In genomic region chr6:17405181-17405943, GRCh38 we compare ENCODE assay signal across 9 cellular contexts. TPM values are rescaled to one million over a fixed set of nuclear protein-coding genes. Genes with fewer than 3 reads are reported as not detected.
DNase-seq lines count a peak whose midpoint lies in the region; ATAC-seq, FAIRE-seq and TF ChIP-seq lines count a peak whose summit lies in the region.
"Not testable (repeated sequence)": the region's sequence is repeated elsewhere in the genome, so short reads cannot be mapped to it uniquely, and the experiment has no call there.
"Had no signal": no experiment of that assay in that cellular context is flagged by ENCODE, and none has a peak within 500 bp of the region (broad histone marks: within the 10 kb centered on the region; RNA-seq: fewer than 3 reads in every experiment).

No MANE protein-coding gene starts in this region.

- FAIRE-seq in GM12878 (lab: Jason Lieb, UNC): not testable (repeated sequence)

- DNase-seq in GM12878 (ENCODE audit: low read depth, low spot score): peak; percentile 11
- not testable (repeated sequence) for DNase-seq in hepatocyte (ENCODE audit: low spot score); mesendoderm

- H3K79me1 ChIP-seq in mesendoderm (ENCODE audit: low read length): not testable (repeated sequence)

- not testable (repeated sequence) for H3K4me2 ChIP-seq in GM12878 (ENCODE audit: control insufficient read depth, insufficient read depth); mesendoderm (ENCODE audit: low read length)
- peak overlapping the region; percentile 23 for H3K4me2 ChIP-seq in hepatocyte

- POLR2A ChIA-PET in GM12878 (lab: Charles Lee): interaction anchor here (1.0 to 2.0 kb wide), 4 partner anchors 9 to 69 kb away, joined by 3 to 9 read pairs (median 4); no protein-coding TSS in a partner anchor

- not testable (repeated sequence) for H2BK15ac ChIP-seq in mesendoderm (replicated peaks; ENCODE audit: low read depth)

- intact Hi-C loops in GM12878 (cut with micrococcal nuclease; ENCODE audit: unreplicated experiment): not testable (repeated sequence)

- not testable (repeated sequence) for H3K9me2 ChIP-seq in hepatocyte (replicated peaks; ENCODE audit: insufficient read depth)

- not testable (repeated sequence) for TF ChIP-seq POLR2A in GM12878 (IDR thresholded peaks at IDR 0.05; ENCODE audit: low read depth, low read length)

- not testable (repeated sequence) for TF ChIP-seq RAD21 in GM12878 (IDR thresholded peaks at IDR 0.05; ENCODE audit: insufficient read depth, low read depth, low read length)

- ATAC-seq in GM18508 (IDR thresholded peaks at IDR 0.05; ENCODE audit: insufficient read depth, unreplicated experiment): peak; percentile 74
- ATAC-seq in GM19324 (IDR thresholded peaks at IDR 0.05; ENCODE audit: low FRiP score, unreplicated experiment): peak; percentile 73
- peak; percentile 51 for ATAC-seq in HG03432 (IDR thresholded peaks at IDR 0.05; ENCODE audit: unreplicated experiment)
- peak; percentile 92 for ATAC-seq in GM12878

- not testable (repeated sequence) for H3K27ac ChIP-seq in GM12878 (ENCODE audit: control insufficient read depth, insufficient read depth); mesendoderm (ENCODE audit: low read depth, low read length)
- H3K27ac ChIP-seq in hepatocyte (peak overlapping the region; percentile 67), skeletal muscle tissue (ENCODE audit: low read depth, low read length) (peak overlapping the region; percentile 69)

- RAD21 ChIA-PET in GM12878 (lab: Charles Lee; ENCODE audit: unreplicated experiment): interaction anchor here (1.2 to 5.4 kb wide), 5 partner anchors 11 to 91 kb away, joined by 4 to 25 read pairs (median 10); partner anchors contain the start of gene CAP2

- H4K20me1 ChIP-seq in GM12878 (ENCODE audit: control insufficient read depth, insufficient read depth); hepatocyte (ENCODE audit: insufficient read depth, poor library complexity, severe bottlenecking): not testable (repeated sequence)

- not testable (repeated sequence) for TF ChIP-seq EP300 in GM12878 (IDR thresholded peaks at IDR 0.05; ENCODE audit: borderline replicate concordance in 1 of 2, control insufficient read depth in 1 of 2, low read depth in 2 of 2, low read length in 2 of 2)

- H3K36me3 ChIP-seq in GM12878 (ENCODE audit: control insufficient read depth in 2 of 2, insufficient read depth in 2 of 2, low read length in 1 of 2); hepatocyte (replicated peaks; ENCODE audit: insufficient read depth, low read depth); mesendoderm (ENCODE audit: control insufficient read depth, insufficient read depth, low read length); skeletal muscle tissue (ENCODE audit: control insufficient read depth in 3 of 3, insufficient read depth in 3 of 3, low read length in 3 of 3): not testable (repeated sequence)

- H3K9me3 ChIP-seq in GM12878 (replicated peaks; ENCODE audit: control insufficient read depth, insufficient read depth, low read length); hepatocyte (ENCODE audit: low read depth); skeletal muscle tissue (ENCODE audit: control insufficient read depth in 3 of 3, low read length in 3 of 3): not testable (repeated sequence)

- H2BK120ac ChIP-seq in mesendoderm (ENCODE audit: low read depth, low read length): peak overlapping the region; percentile 55

- H3K56ac ChIP-seq in mesendoderm (ENCODE audit: low read length): not testable (repeated sequence)

- CTCF ChIA-PET in GM12878 (lab: Yijun Ruan, JAX): interaction anchor here (0.7 to 3.8 kb wide), 4 partner anchors 11 to 49 kb away, joined by 3 to 18 read pairs (median 6); partner anchors contain the start of gene CAP2

- H3K23ac ChIP-seq in mesendoderm (ENCODE audit: low read length): not testable (repeated sequence)

- H3K4me1 ChIP-seq in GM12878 (ENCODE audit: control insufficient read depth, insufficient read depth, low read length); hepatocyte (ENCODE audit: insufficient read depth); mesendoderm (ENCODE audit: control insufficient read depth, low read depth, low read length): not testable (repeated sequence)
- H3K4me1 ChIP-seq in skeletal muscle tissue (ENCODE audit: control insufficient read depth in 3 of 3, insufficient read depth in 3 of 3, low read length in 3 of 3): peaks cover 7 to 22% (median 20%) of the 10 kb centered on the region in 3 donors

- H3K4ac ChIP-seq in mesendoderm (ENCODE audit: low read depth, low read length): peak overlapping the region; percentile 36

- WGBS in GM12878 (ENCODE audit: insufficient coverage, insufficient replicate concordance, low lambda C conversion rate, missing lambda C conversion rate): 55% methylated on average over 7 of the region's 7 CpGs
- 88% methylated on average over 7 of the region's 7 CpGs for WGBS in hepatocyte (ENCODE audit: low lambda C conversion rate, missing lambda C conversion rate)
- no CpG with 5 or more reads among the region's 7 CpGs for WGBS in mesendoderm (ENCODE audit: extremely low coverage, insufficient coverage, low lambda C conversion rate)

- not testable (repeated sequence) for H2BK5ac ChIP-seq in mesendoderm (ENCODE audit: low read length)

- H2AK5ac ChIP-seq in mesendoderm (ENCODE audit: low read length): not testable (repeated sequence)

- not testable (repeated sequence) for H3K4me3 ChIP-seq in GM12878; hepatocyte; mesendoderm (ENCODE audit: low read length); skeletal muscle tissue (ENCODE audit: low read length in 3 of 3)

- SMC1A ChIA-PET in GM12878 (lab: Charles Lee; ENCODE audit: uncharacterized antibody, unreplicated experiment): interaction anchor here (0.6 to 5.8 kb wide), 12 partner anchors 10 to 728 kb away, joined by 3 to 46 read pairs (median 3); no protein-coding TSS in a partner anchor

- in situ Hi-C loops in GM12878 (cut with MboI): not testable (repeated sequence)

- not testable (repeated sequence) for H4K8ac ChIP-seq in mesendoderm (ENCODE audit: low read depth, low read length)

- H3K9ac ChIP-seq in GM12878 (ENCODE audit: control insufficient read depth, insufficient read depth, low read length); mesendoderm (ENCODE audit: low read length); skeletal muscle tissue (ENCODE audit: low read depth in 1 of 3, low read length in 3 of 3): not testable (repeated sequence)

- not testable (repeated sequence) for H4K5ac ChIP-seq in mesendoderm (ENCODE audit: low read length)

- not testable (repeated sequence) for BruUV-seq in GM12878 (replicated peaks; lab: Mats Ljungman, UMichigan)

- not testable (repeated sequence) for H2AFZ ChIP-seq in GM12878 (ENCODE audit: control insufficient read depth, low read depth, low read length); hepatocyte

- not testable (repeated sequence) for H3K27me3 ChIP-seq in GM12878 (replicated peaks in 1 of 2; ENCODE audit: control insufficient read depth in 2 of 2, insufficient read depth in 2 of 2, low read length in 1 of 2); hepatocyte; mesendoderm (ENCODE audit: insufficient read depth, low read length, poor library complexity); skeletal muscle tissue (ENCODE audit: control insufficient read depth in 3 of 3, insufficient read depth in 3 of 3, low read length in 3 of 3)

- not testable (repeated sequence) for H3K18ac ChIP-seq in mesendoderm (ENCODE audit: low read length)

- H3K79me2 ChIP-seq in GM12878 (ENCODE audit: control insufficient read depth, insufficient read depth, low read length); hepatocyte: not testable (repeated sequence)
- peaks cover 14% of the 10 kb centered on the region for H3K79me2 ChIP-seq in mesendoderm (ENCODE audit: control insufficient read depth, insufficient read depth, low read length)

- not testable (repeated sequence) for TF ChIP-seq CTCF in GM12878 (IDR thresholded peaks at IDR 0.05 in 2 of 3, conservative IDR thresholded peaks at IDR 0.05 in 1 of 3; ENCODE audit: control insufficient read depth in 2 of 3, extremely low read depth in 1 of 3, insufficient read depth in 1 of 3, low read depth in 3 of 3, low read length in 3 of 3); hepatocyte (IDR thresholded peaks at IDR 0.05; ENCODE audit: poor library complexity)

TF ChIP-seq in GM12878, 131 proteins besides CTCF, POLR2A, EP300 and RAD21:
- 0 out of 2 replicates have a peak, but pooled peaks have one; percentile 22 for TF ChIP-seq NR2F1 (conservative IDR thresholded peaks at IDR 0.05)
- TF ChIP-seq IKZF2 (IDR thresholded peaks at IDR 0.05): peak in 1 of 2 experiments; percentile 48; a peak in 2 of 4 replicates
- peak; percentile 22; the same call in 1 of the 2 replicates for TF ChIP-seq ATF7 (IDR thresholded peaks at IDR 0.05; ENCODE audit: low read depth)
- TF ChIP-seq MEF2B (IDR thresholded peaks at IDR 0.05; ENCODE audit: partially characterized antibody, poor library complexity, severe bottlenecking): peak; percentile 70
TF ChIP-seq in GM12878: peak in this region for 4; not testable (repeated sequence) for 127.

RNA-seq across cellular contexts. Expression of gene CAP2, which starts 12.0 kb away (rescaled TPM):
- total RNA-seq in GM12878 (2013; cell fraction: nucleolus; rRNA removed): 1.9 and 2.3 TPM in 2 replicates
- total RNA-seq in GM12878 (2014; rRNA removed) (not detected in 2 replicates), GM12878 (2014; rRNA removed; fragmentation: Illumina TruSeq; extraction: Trizol) (not detected in 2 replicates), GM12878 (2021) (0.15 TPM in 1 of 2 replicates, not detected in the other), hepatocyte (6.5 and 8.1 TPM in 2 replicates), skeletal muscle tissue (47.5 TPM)
- not detected for polyA plus RNA-seq in GM12878 (2011; ENCODE audit: low read depth)
- polyA plus RNA-seq in GM12878 (2011; rRNA removed) (2.0 and 3.0 TPM in 2 replicates), GM12878 (2014; fragmentation: Illumina TruSeq; extraction: Trizol) (not detected in 2 replicates), GM12878 (2014; fragmentation: Nextera tagmentation; extraction: Ambion mirVana) (not detected), GM12878 (2014; rRNA removed) (not detected in 2 replicates), GM12878 (2016; fragmentation: Nextera tagmentation; extraction: Ambion mirVana) (under 1 TPM in 1 of 2 experiments, not detected in 1; 0.10 TPM), hepatocyte (8.7 and 13.5 TPM in 2 replicates)
- polyA plus RNA-seq in GM12878 (2011; cell fraction: cytosol; rRNA removed): 1.2 and 1.3 TPM in 2 replicates
- polyA plus RNA-seq in GM12878 (2011; cell fraction: nucleus; rRNA removed): 0.67 and 1.2 TPM in 2 replicates
- polyA plus RNA-seq in GM12878 (2012): 0.10 TPM in 1 of 2 replicates, not detected in the other
- 2.0 and 2.1 TPM in 2 replicates for polyA minus RNA-seq in GM12878 (2011; rRNA and poly(A)+ RNA removed)
- polyA minus RNA-seq in GM12878 (2011; cell fraction: cytosol; rRNA and poly(A)+ RNA removed): 1.0 and 2.1 TPM in 2 replicates
- polyA minus RNA-seq in GM12878 (2011; cell fraction: nucleus; rRNA and poly(A)+ RNA removed): 0.73 and 1.2 TPM in 2 replicates
- 18.8 TPM for polyA plus RNA-seq in mesendoderm (2013, experiment 1 of 2)
- 21.2 TPM for polyA plus RNA-seq in mesendoderm (2013, experiment 2 of 2)
- total RNA-seq: CD8-positive, alpha-beta T cell; K562 had no signal
- polyA plus RNA-seq: K562 had no signal
